Comparison of ENCODE assay signal across 20 cellular contexts in the genomic region with DNA sequence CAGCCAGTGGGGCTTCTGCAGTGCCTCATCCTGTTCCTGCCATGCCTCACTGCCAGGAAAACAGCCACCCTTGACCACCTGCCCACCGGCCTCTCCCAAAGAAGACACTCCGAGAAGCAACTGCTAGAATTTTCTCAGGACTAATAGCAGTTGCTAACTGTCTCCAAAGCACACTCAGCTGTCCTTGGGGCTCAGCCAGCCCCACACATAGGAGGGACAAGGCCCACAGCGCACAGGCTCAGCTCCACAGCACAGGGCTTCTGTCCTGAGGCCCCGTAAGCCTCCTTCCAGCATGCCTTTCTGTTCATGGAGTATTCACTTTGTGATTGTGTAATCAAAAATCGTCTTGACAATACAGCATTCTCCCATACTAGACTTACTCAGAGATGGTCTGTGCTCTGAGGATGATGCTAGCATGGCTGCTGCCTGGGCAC.
DNase-seq lines count a peak whose midpoint lies in the region; ATAC-seq, FAIRE-seq and TF ChIP-seq lines count a peak whose summit lies in the region.
"Had no signal": no experiment of that assay in that cellular context is flagged by ENCODE, and none has a peak within 500 bp of the region (broad histone marks: within the 10 kb centered on the region; RNA-seq: fewer than 3 reads in every experiment).

No MANE protein-coding gene starts in this region.

- H2BK20ac ChIP-seq in H1 (ENCODE audit: low read length), result no peak overlapping the region

- ATAC-seq in natural killer cell treated with Interleukin-12 subunit alpha and Interleukin-12 subunit beta and Interleukin-15 and Interleukin-18, amount 100 ng/mL, for 72 hours, result peak in 1 of 2 donors; percentile 30

- intact Hi-C loops in mammary epithelial cell (cut with micrococcal nuclease) (loop anchor here (10.0 kb wide), 1 partner anchor 114 kb away; a partner anchor contains a TSS), MCF 10A (cut with micrococcal nuclease) (no loop called here), thyroid gland (cut with DNase I) (no loop called here)

- no peak for TF ChIP-seq POLR2A in H1 (IDR thresholded peaks at IDR 0.05; ENCODE audit: control extremely low read depth in 1 of 2, low read depth in 2 of 2, low read length in 2 of 2)
- TF ChIP-seq POLR2A in thyroid gland (IDR thresholded peaks at IDR 0.05), result no peak

- H3K36me3 ChIP-seq in mammary epithelial cell (ENCODE audit: insufficient read depth, low read length) (no peaks in the 10 kb centered on the region), H1 (ENCODE audit: control insufficient read depth in 2 of 4, insufficient read depth in 4 of 4, low read length in 3 of 4) (no peaks in the 10 kb centered on the region), thyroid gland (no peaks in the 10 kb centered on the region)
- H3K36me3 ChIP-seq: left lung had no signal

- H4K20me1 ChIP-seq in mammary epithelial cell (ENCODE audit: insufficient read depth, low read length), result no peaks in the 10 kb centered on the region
- H4K20me1 ChIP-seq in H1 (replicated peaks in 1 of 2; ENCODE audit: control insufficient read depth in 1 of 2, insufficient read depth in 2 of 2, low read length in 2 of 2), result no peaks in the 10 kb centered on the region

- dilution Hi-C loops in mammary epithelial cell (cut with HindIII; ENCODE audit: low sequenced_read_pairs), result no loop called here

- CTCF ChIA-PET in mammary epithelial cell (lab: Charles Lee; ENCODE audit: low non-redundant PET) (no interaction called here), MCF 10A (lab: Yijun Ruan, JAX) (no interaction called here), H1 (lab: Charles Lee; ENCODE audit: partially characterized antibody) (no interaction called here)

- no peak overlapping the region for H3K4ac ChIP-seq in H1 (replicated peaks; ENCODE audit: insufficient read length, low read depth, low read length)

- TF ChIP-seq EP300 in H1 (IDR thresholded peaks at IDR 0.05; ENCODE audit: borderline replicate concordance in 1 of 2, low read depth in 2 of 2, low read length in 2 of 2), result no peak

- no peak overlapping the region for H2BK5ac ChIP-seq in H1 (ENCODE audit: low read depth, low read length)

- H4K8ac ChIP-seq in H1 (ENCODE audit: extremely low read depth, insufficient read depth, low read length), result no peak overlapping the region

- H3K27me3 Mint-ChIP-seq in MCF 10A (ENCODE audit: insufficient read depth, unreplicated experiment), result no peaks in the 10 kb centered on the region
- H3K27me3 Mint-ChIP-seq in natural killer cell treated with Interleukin-12 subunit alpha and Interleukin-12 subunit beta and Interleukin-15 and Interleukin-18, amount 100 ng/mL, for 72 hours, result peaks cover 8 to 21% of the 10 kb centered on the region in 2 donors

- H3K14ac ChIP-seq in H1 (ENCODE audit: insufficient read length), result no peak overlapping the region

- no peak overlapping the region for H3K56ac ChIP-seq in H1 (replicated peaks; ENCODE audit: insufficient read length, low read depth, low read length)

- no peak for TF ChIP-seq RAD21 in H1 (IDR thresholded peaks at IDR 0.05 in 1 of 2, conservative IDR thresholded peaks at IDR 0.05 in 1 of 2; ENCODE audit: low read depth in 2 of 2, low read length in 2 of 2)

- no peak overlapping the region for H2BK15ac ChIP-seq in H1 (ENCODE audit: low read length)

- peaks cover 14% of the 10 kb centered on the region for H3K9me3 Mint-ChIP-seq in MCF 10A (ENCODE audit: unreplicated experiment)
- H3K9me3 Mint-ChIP-seq in natural killer cell treated with Interleukin-12 subunit alpha and Interleukin-12 subunit beta and Interleukin-15 and Interleukin-18, amount 100 ng/mL, for 72 hours, result no peaks in the 10 kb centered on the region
- H3K9me3 Mint-ChIP-seq: activated naive CD8-positive, alpha-beta T cell treated with anti-CD3 and anti-CD28 coated beads for 36 hours had no signal

- no peak overlapping the region for H3K18ac ChIP-seq in H1 (ENCODE audit: extremely low read depth, low read length)

- no peaks in the 10 kb centered on the region for H3K9me3 ChIP-seq in mammary epithelial cell (replicated peaks; ENCODE audit: insufficient read depth, low read length)
- H3K9me3 ChIP-seq in H1 (ENCODE audit: insufficient read depth in 2 of 2, low read depth in 1 of 2, low read length in 1 of 2), result peaks cover 0 to 4% of the 10 kb centered on the region in 2 experiments; a peak in 3 of 4 replicates
- no peaks in the 10 kb centered on the region for H3K9me3 ChIP-seq in thyroid gland
- H3K9me3 ChIP-seq: body of pancreas, left lung had no signal

- H3K4me3 ChIP-seq in mammary epithelial cell (replicated peaks in 1 of 3; ENCODE audit: insufficient read depth in 1 of 3, low read depth in 2 of 3, low read length in 3 of 3), result no peak overlapping the region
- H3K4me3 ChIP-seq in H1 (ENCODE audit: extremely low read depth in 1 of 4, insufficient read depth in 2 of 4, low read depth in 3 of 4, low read length in 4 of 4), result no peak overlapping the region
- H3K4me3 ChIP-seq in thyroid gland (replicated peaks in 1 of 3), result no peak overlapping the region
- H3K4me3 ChIP-seq: body of pancreas, coronary artery, left lung had no signal

- H3K23me2 ChIP-seq in H1 (ENCODE audit: low read depth, low read length), result no peaks in the 10 kb centered on the region

- no peak overlapping the region for H3K9ac ChIP-seq in mammary epithelial cell (ENCODE audit: insufficient read depth, low read length)
- no peak overlapping the region for H3K9ac ChIP-seq in H1 (replicated peaks in 1 of 4; ENCODE audit: extremely low read depth in 1 of 4, low read depth in 3 of 4, low read length in 3 of 4)

- H3K4me1 ChIP-seq in mammary epithelial cell (ENCODE audit: insufficient read depth, low read length) (peaks cover 16% of the 10 kb centered on the region), H1 (replicated peaks in 1 of 4; ENCODE audit: control insufficient read depth in 3 of 4, insufficient read depth in 4 of 4, low read length in 3 of 4) (peaks cover 0 to 3% (median 0%) of the 10 kb centered on the region in 4 experiments; a peak in 1 of 7 replicates), thyroid gland (no peaks in the 10 kb centered on the region)
- H3K4me1 ChIP-seq: body of pancreas had no signal

- no peak overlapping the region for H2BK120ac ChIP-seq in H1 (replicated peaks; ENCODE audit: low read depth, low read length)

- H3K4me2 ChIP-seq in mammary epithelial cell (ENCODE audit: insufficient read depth, low read depth, low read length) (no peak overlapping the region), H1 (ENCODE audit: insufficient read depth in 1 of 2, low read depth in 2 of 2, low read length in 2 of 2) (no peak overlapping the region)

- H3K4me3 Mint-ChIP-seq in MCF 10A (ENCODE audit: unreplicated experiment), result no peak overlapping the region
- H3K4me3 Mint-ChIP-seq in natural killer cell treated with Interleukin-12 subunit alpha and Interleukin-12 subunit beta and Interleukin-15 and Interleukin-18, amount 100 ng/mL, for 72 hours, result no peak overlapping the region
- H3K4me3 Mint-ChIP-seq: activated naive CD8-positive, alpha-beta T cell treated with anti-CD3 and anti-CD28 coated beads for 36 hours had no signal

- in situ Hi-C loops in mammary epithelial cell (cut with MboI; ENCODE audit: low sequenced_read_pairs in 2 of 2), result no loop called here

- BruUV-seq in mammary epithelial cell (replicated peaks; lab: Mats Ljungman, UMichigan) (no TSS peak), MCF 10A (replicated peaks; lab: Mats Ljungman, UMichigan) (no TSS peak)

- no peak overlapping the region for H4K5ac ChIP-seq in H1 (ENCODE audit: insufficient read length, low read depth, low read length)

- H3K79me2 ChIP-seq in mammary epithelial cell (ENCODE audit: insufficient read depth, low read length) (no peaks in the 10 kb centered on the region), H1 (ENCODE audit: control insufficient read depth in 1 of 2, insufficient read depth in 2 of 2, low read length in 2 of 2) (no peaks in the 10 kb centered on the region)

- H3K27ac ChIP-seq in mammary epithelial cell (ENCODE audit: insufficient read depth, low read depth, low read length) (no peak overlapping the region), H1 (ENCODE audit: low read depth, low read length) (no peak overlapping the region), thyroid gland (no peak overlapping the region)
- H3K27ac ChIP-seq: body of pancreas, coronary artery, left lung had no signal

- no peak overlapping the region for H3K23ac ChIP-seq in H1 (ENCODE audit: insufficient read length)

- H3K36me3 Mint-ChIP-seq in MCF 10A (ENCODE audit: insufficient read depth, unreplicated experiment), result no peaks in the 10 kb centered on the region
- no peaks in the 10 kb centered on the region for H3K36me3 Mint-ChIP-seq in natural killer cell treated with Interleukin-12 subunit alpha and Interleukin-12 subunit beta and Interleukin-15 and Interleukin-18, amount 100 ng/mL, for 72 hours
- H3K36me3 Mint-ChIP-seq: activated naive CD8-positive, alpha-beta T cell treated with anti-CD3 and anti-CD28 coated beads for 36 hours had no signal

- peak overlapping the region; percentile 22 for H4K91ac ChIP-seq in H1 (replicated peaks; ENCODE audit: insufficient read length, low read length)

- 91% methylated on average over 5 of the region's 5 CpGs for WGBS in mammary epithelial cell (ENCODE audit: low coverage, missing lambda C conversion rate)
- WGBS in H1 (ENCODE audit: extremely low coverage in 1 of 2, insufficient coverage in 1 of 2, insufficient read length in 1 of 2, insufficient replicate concordance in 2 of 2, low coverage in 1 of 2, low lambda C conversion rate in 2 of 2, missing lambda C conversion rate in 1 of 2), 2 experiments, result 91% methylated on average over 5 of the region's 5 CpGs; no CpG with 5 or more reads in 1 of the 2 experiments
- 86 to 90% methylated on average over 5 of the region's 5 CpGs for WGBS in thyroid gland, 2 donors

- TF ChIP-seq CTCF in mammary epithelial cell (conservative IDR thresholded peaks at IDR 0.05 in 1 of 2, IDR thresholded peaks at IDR 0.05 in 1 of 2; ENCODE audit: extremely low read depth in 1 of 2, insufficient read depth in 1 of 2, low read depth in 1 of 2, low read length in 2 of 2), result no peak
- no peak for TF ChIP-seq CTCF in MCF 10A (IDR thresholded peaks at IDR 0.05; ENCODE audit: unreplicated experiment)
- no peak for TF ChIP-seq CTCF in H1 (IDR thresholded peaks at IDR 0.05; ENCODE audit: control extremely low read depth in 1 of 3, insufficient read depth in 1 of 3, low read depth in 1 of 3, low read length in 3 of 3)
- no peak for TF ChIP-seq CTCF in thyroid gland (IDR thresholded peaks at IDR 0.05)
- no peak for TF ChIP-seq CTCF in GM10266 (IDR thresholded peaks at IDR 0.05; ENCODE audit: control insufficient read depth, insufficient read depth, low read depth, missing control alignments)

- H3K27me3 ChIP-seq in mammary epithelial cell (ENCODE audit: insufficient read depth, low read length), result no peaks in the 10 kb centered on the region
- no peaks in the 10 kb centered on the region for H3K27me3 ChIP-seq in H1 (replicated peaks in 1 of 4; ENCODE audit: control insufficient read depth in 3 of 4, extremely low read depth in 1 of 4, insufficient read depth in 3 of 4, low read length in 3 of 4)
- H3K27me3 ChIP-seq in thyroid gland, result no peaks in the 10 kb centered on the region
- H3K27me3 ChIP-seq: body of pancreas, left lung had no signal

- peak overlapping the region; percentile 75; the same call in 1 of the 2 replicates for H2BK12ac ChIP-seq in H1 (ENCODE audit: low read depth, low read length)

- no peaks in the 10 kb centered on the region for H3K79me1 ChIP-seq in H1 (ENCODE audit: low read depth, low read length)

- no peak for FAIRE-seq in H1 (lab: Jason Lieb, UNC)
- FAIRE-seq: endothelial cell of umbilical vein, GM19239 had no signal

- H2AK5ac ChIP-seq in H1 (ENCODE audit: low read depth, low read length), result no peak overlapping the region

- H3K4me1 Mint-ChIP-seq in MCF 10A (ENCODE audit: insufficient read depth, unreplicated experiment), result no peaks in the 10 kb centered on the region
- H3K4me1 Mint-ChIP-seq in natural killer cell treated with Interleukin-12 subunit alpha and Interleukin-12 subunit beta and Interleukin-15 and Interleukin-18, amount 100 ng/mL, for 72 hours (ENCODE audit: low read depth in 2 of 2), result no peaks in the 10 kb centered on the region
- H3K4me1 Mint-ChIP-seq: activated naive CD8-positive, alpha-beta T cell treated with anti-CD3 and anti-CD28 coated beads for 36 hours had no signal

- peak overlapping the region; percentile 6 for H2AFZ ChIP-seq in mammary epithelial cell (ENCODE audit: low read depth, low read length)
- no peak overlapping the region for H2AFZ ChIP-seq in H1 (ENCODE audit: low read length)

- H3K27ac Mint-ChIP-seq in MCF 10A (ENCODE audit: low read depth, unreplicated experiment), result no peak overlapping the region
- H3K27ac Mint-ChIP-seq in natural killer cell treated with Interleukin-12 subunit alpha and Interleukin-12 subunit beta and Interleukin-15 and Interleukin-18, amount 100 ng/mL, for 72 hours, result no peak overlapping the region
- H3K27ac Mint-ChIP-seq: activated naive CD8-positive, alpha-beta T cell treated with anti-CD3 and anti-CD28 coated beads for 36 hours had no signal

- POLR2A ChIA-PET in MCF 10A (lab: Yijun Ruan, JAX) (no interaction called here), H1 (lab: Charles Lee; ENCODE audit: partially characterized antibody) (interaction anchor here (1.0 kb wide), 1 partner anchor 10 kb away, joined by 4 read pairs; no protein-coding TSS in a partner anchor)

- DNase-seq in mammary epithelial cell, result no peak
- no peak for DNase-seq in MCF 10A (ENCODE audit: unreplicated experiment)
- DNase-seq in H1 (ENCODE audit: low read depth in 1 of 2, low spot score in 2 of 2), result no peak
- peak; percentile 26 for DNase-seq in natural killer cell treated with Interleukin-12 subunit alpha and Interleukin-12 subunit beta and Interleukin-15 and Interleukin-18, amount 100 ng/mL, for 72 hours (ENCODE audit: low spot score)
- peak; percentile 26 for DNase-seq in ureter (ENCODE audit: low spot score)
- no peak for DNase-seq in thyroid gland
- DNase-seq in GM10266 (ENCODE audit: extremely low spot score), result no peak
- no peak for DNase-seq in 8988T
- DNase-seq: activated CD4-positive, alpha-beta T cell treated with anti-CD3 and anti-CD28 coated beads for 4 hours; activated naive CD8-positive, alpha-beta T cell treated with anti-CD3 and anti-CD28 coated beads for 36 hours; DND-41; foreskin melanocyte; NCI-H187 treated with DMSO at 0.1 percent for 48 hours; NCI-H510A; stimulated activated naive CD8-positive, alpha-beta T cell treated with anti-CD3 and anti-CD28 coated beads, Interleukin-15, Interleukin-2, amounts not matched to agents 100 U/mL and 50 U/mL, for 24 hours had no signal

Comparison
In these comparisons a context has a peak if more than half of its experiments do, and no peak if none do; other contexts are left out.
1. DNase-seq: peak in natural killer cell treated with Interleukin-12 subunit alpha and Interleukin-12 subunit beta and Interleukin-15 and Interleukin-18, amount 100 ng/mL, for 72 hours (single experiment) and ureter (single experiment); none in mammary epithelial cell (single experiment), MCF 10A (single experiment), H1 (0 of 2), thyroid gland (0 of 2), GM10266 (single experiment) and 8988T (single experiment).